Comparison of ENCODE assay signal across 8 cellular contexts in the genomic region with DNA sequence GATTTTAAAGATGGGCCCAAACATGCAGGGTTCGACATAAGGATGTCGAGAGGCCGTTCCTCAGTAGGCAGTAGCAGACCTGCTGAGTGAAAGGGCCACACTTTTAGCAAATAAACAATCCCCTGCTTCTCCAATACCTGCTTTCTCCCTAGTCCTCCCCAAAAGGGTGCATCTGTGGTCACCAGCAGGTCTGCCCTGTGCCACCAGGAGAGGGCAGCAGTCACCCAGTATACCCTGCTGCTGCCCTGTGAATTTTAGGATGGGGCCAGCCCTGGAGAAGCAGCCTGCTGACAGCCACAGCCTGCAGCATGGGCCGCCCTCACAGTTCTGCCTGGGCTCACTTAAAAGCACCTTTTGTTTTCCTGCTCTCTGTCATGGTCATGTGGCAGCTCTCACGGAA. TPM values are rescaled to one million over a fixed set of nuclear protein-coding genes. Genes with fewer than 3 reads are reported as not detected.
A peak's percentile ranks its signal among the peaks of the same experiment; 100 is the strongest.
DNase-seq lines count a peak whose midpoint lies in the region; ATAC-seq and TF ChIP-seq lines count a peak whose summit lies in the region.
"Not testable (repeated sequence)": the region's sequence is repeated elsewhere in the genome, so short reads cannot be mapped to it uniquely, and the experiment has no call there.

No MANE protein-coding gene starts in this region.

- H2AFZ ChIP-seq in GM23248: not testable (repeated sequence)

- intact Hi-C loops in lower lobe of right lung (cut with DNase I): not testable (repeated sequence)

- WGBS in GM23248 (ENCODE audit: low coverage in 1 of 2, low lambda C conversion rate in 2 of 2, missing lambda C conversion rate in 2 of 2), 2 experiments: 58 to 59% methylated on average over 5 of the region's 5 CpGs

- H4K20me1 ChIP-seq in GM23248 (ENCODE audit: insufficient read depth): not testable (repeated sequence)

- not testable (repeated sequence) for H3K4me1 ChIP-seq in BE2C; GM23248 (ENCODE audit: insufficient read depth); lower lobe of right lung

- not testable (repeated sequence) for H3K9me2 ChIP-seq in GM23248 (ENCODE audit: insufficient read depth)

- not testable (repeated sequence) for H3K4me3 ChIP-seq in BE2C (ENCODE audit: low read depth, low read length); GM23248; epithelial cell of proximal tubule (ENCODE audit: low read depth, low read length); lower lobe of right lung

- H3K36me3 ChIP-seq in BE2C; GM23248 (ENCODE audit: low read depth); lower lobe of right lung: not testable (repeated sequence)

- H3K79me2 ChIP-seq in GM23248 (ENCODE audit: insufficient read depth): not testable (repeated sequence)

- DNase-seq in BE2C (peak; percentile 63), GM23248 (peak; percentile 68), NCI-H2081 (lab: John Stamatoyannopoulos, UW) (peak; percentile 60 to 65), T-helper 1 cell (peak in 3 of 5 donors; percentile 14 to 32 (median 32))
- peak; percentile 24 for DNase-seq in activated gamma-delta T cell treated with anti-CD3 and anti-CD28 coated beads, Interleukin-2, amount 50 U/mL, for 16 hours (ENCODE audit: low read depth)
- not testable (repeated sequence) for DNase-seq in epithelial cell of proximal tubule (ENCODE audit: low read depth); lower lobe of right lung
- DNase-seq in stimulated activated CD4-positive, alpha-beta T cell treated with anti-CD3 and anti-CD28 coated beads, Interleukin-2, amount 100 ng/mL, for 48 hours: peak; percentile 29 to 30

- H3K27me3 ChIP-seq in BE2C; GM23248 (replicated peaks; ENCODE audit: insufficient read depth); lower lobe of right lung (ENCODE audit: low read depth): not testable (repeated sequence)

- not testable (repeated sequence) for H3K4me2 ChIP-seq in GM23248 (ENCODE audit: unreplicated experiment)

- H3F3A ChIP-seq in GM23248 (ENCODE audit: insufficient read depth): not testable (repeated sequence)

- not testable (repeated sequence) for H3K9ac ChIP-seq in GM23248

- in situ Hi-C loops in GM23248 (cut with MboI): not testable (repeated sequence)

- not testable (repeated sequence) for H3K9me3 ChIP-seq in BE2C; GM23248 (ENCODE audit: low read depth); lower lobe of right lung

- not testable (repeated sequence) for ATAC-seq in lower lobe of right lung

- H3K27ac ChIP-seq in GM23248, lower lobe of right lung: not testable (repeated sequence)

- TF ChIP-seq CTCF in BE2C (IDR thresholded peaks at IDR 0.05; ENCODE audit: low read depth, low read length) (peak; percentile 45), epithelial cell of proximal tubule (conservative IDR thresholded peaks at IDR 0.05; ENCODE audit: low read depth, low read length) (peak; percentile 51), lower lobe of right lung (IDR thresholded peaks at IDR 0.05) (peak; percentile 52)

RNA-seq across cellular contexts. Expression of gene ROPN1B, which starts 47.3 kb away (rescaled TPM):
- polyA plus RNA-seq in BE2C (2012; ENCODE audit: insufficient read depth, insufficient read length, low read depth): not detected
- total RNA-seq in GM23248 (2014; rRNA removed; shearing (Covaris generic)): not detected in 2 replicates
- polyA plus RNA-seq in GM23248 (2016; fragmentation: Nextera tagmentation; extraction: Ambion mirVana): not detected in 2 replicates
- total RNA-seq in epithelial cell of proximal tubule (not detected in 2 replicates), lower lobe of right lung (0.50 TPM)
